In genomic region chr6:167828325-167828956, GRCh38 we compare ENCODE assay signal across 1 cellular context.
TF ChIP-seq lines count a peak whose summit lies in the region.

No MANE protein-coding gene starts in this region.

TF ChIP-seq in HEK293, 187 proteins besides CTCF, POLR2A, EP300 and RAD21 (continued from another document and continues in another):
- TF ChIP-seq, protein P1, sequence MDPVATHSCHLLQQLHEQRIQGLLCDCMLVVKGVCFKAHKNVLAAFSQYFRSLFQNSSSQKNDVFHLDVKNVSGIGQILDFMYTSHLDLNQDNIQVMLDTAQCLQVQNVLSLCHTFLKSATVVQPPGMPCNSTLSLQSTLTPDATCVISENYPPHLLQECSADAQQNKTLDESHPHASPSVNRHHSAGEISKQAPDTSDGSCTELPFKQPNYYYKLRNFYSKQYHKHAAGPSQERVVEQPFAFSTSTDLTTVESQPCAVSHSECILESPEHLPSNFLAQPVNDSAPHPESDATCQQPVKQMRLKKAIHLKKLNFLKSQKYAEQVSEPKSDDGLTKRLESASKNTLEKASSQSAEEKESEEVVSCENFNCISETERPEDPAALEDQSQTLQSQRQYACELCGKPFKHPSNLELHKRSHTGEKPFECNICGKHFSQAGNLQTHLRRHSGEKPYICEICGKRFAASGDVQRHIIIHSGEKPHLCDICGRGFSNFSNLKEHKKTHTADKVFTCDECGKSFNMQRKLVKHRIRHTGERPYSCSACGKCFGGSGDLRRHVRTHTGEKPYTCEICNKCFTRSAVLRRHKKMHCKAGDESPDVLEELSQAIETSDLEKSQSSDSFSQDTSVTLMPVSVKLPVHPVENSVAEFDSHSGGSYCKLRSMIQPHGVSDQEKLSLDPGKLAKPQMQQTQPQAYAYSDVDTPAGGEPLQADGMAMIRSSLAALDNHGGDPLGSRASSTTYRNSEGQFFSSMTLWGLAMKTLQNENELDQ (tag by site-specific recombination; IDR thresholded peaks at IDR 0.05; ENCODE audit: low read depth): no peak
- TF ChIP-seq PRDM2 (tag by site-specific recombination; IDR thresholded peaks at IDR 0.05; ENCODE audit: borderline replicate concordance) (no peak), ZNF658 (tag by site-specific recombination; IDR thresholded peaks at IDR 0.05) (no peak), ZNF600 (tag by site-specific recombination; IDR thresholded peaks at IDR 0.05) (0 out of 2 replicates have a peak, but pooled peaks have one; percentile 6), ZFP3 (tag by site-specific recombination; IDR thresholded peaks at IDR 0.05; ENCODE audit: low read depth) (no peak), SP2 (tag by site-specific recombination; IDR thresholded peaks at IDR 0.05) (no peak), ZNF624 (tag by site-specific recombination; IDR thresholded peaks at IDR 0.05) (no peak), ZNF747 (tag by site-specific recombination; IDR thresholded peaks at IDR 0.05) (no peak), ZNF16 (tag by site-specific recombination; IDR thresholded peaks at IDR 0.05; ENCODE audit: low read depth) (no peak), ZNF768 (tag by site-specific recombination; IDR thresholded peaks at IDR 0.05) (no peak), TCF7L2 (IDR thresholded peaks at IDR 0.05; ENCODE audit: borderline replicate concordance, low read depth, low read length) (no peak), ZNF121 (tag by site-specific recombination; IDR thresholded peaks at IDR 0.05) (no peak), ZNF239 (tag by site-specific recombination; IDR thresholded peaks at IDR 0.05) (no peak), ZSCAN23 (tag by site-specific recombination; IDR thresholded peaks at IDR 0.05) (no peak), KLF17 (tag by site-specific recombination; IDR thresholded peaks at IDR 0.05) (peak; percentile 81), ZNF48 (tag by site-specific recombination; IDR thresholded peaks at IDR 0.05) (no peak), IKZF3 (tag by site-specific recombination; IDR thresholded peaks at IDR 0.05) (peak; percentile 26; the same call in 1 of the 2 replicates), ZNF423 (tag by site-specific recombination; IDR thresholded peaks at IDR 0.05) (no peak), ZBTB8A (tag by site-specific recombination; IDR thresholded peaks at IDR 0.05) (no peak), ZNF654 (tag by site-specific recombination; IDR thresholded peaks at IDR 0.05; ENCODE audit: low read depth) (0 out of 2 replicates have a peak, but pooled peaks have one; percentile 3), ZNF449 (tag by site-specific recombination; IDR thresholded peaks at IDR 0.05) (no peak), ZNF26 (tag by site-specific recombination; IDR thresholded peaks at IDR 0.05) (no peak), ZNF140 (tag by site-specific recombination; IDR thresholded peaks at IDR 0.05) (no peak), ZNF521 (tag by site-specific recombination; IDR thresholded peaks at IDR 0.05) (no peak), KLF8 (tag by site-specific recombination; IDR thresholded peaks at IDR 0.05) (no peak; the same call in 1 of the 2 replicates), SCRT2 (tag by site-specific recombination; IDR thresholded peaks at IDR 0.05) (0 out of 2 replicates have a peak, but pooled peaks have one; percentile 19), SP7 (tag by site-specific recombination; IDR thresholded peaks at IDR 0.05) (peak; percentile 86), ZNF394 (tag by site-specific recombination; IDR thresholded peaks at IDR 0.05; ENCODE audit: borderline replicate concordance) (no peak), GLI4 (tag by site-specific recombination; IDR thresholded peaks at IDR 0.05) (no peak), ZNF324 (tag by site-specific recombination; IDR thresholded peaks at IDR 0.05) (no peak), ZNF837 (tag by site-specific recombination; IDR thresholded peaks at IDR 0.05) (no peak), ZNF391 (tag by site-specific recombination; IDR thresholded peaks at IDR 0.05; ENCODE audit: borderline replicate concordance, low read depth) (no peak), GFI1B (tag by site-specific recombination; IDR thresholded peaks at IDR 0.05) (peak; percentile 63), ZNF366 (tag by site-specific recombination; conservative IDR thresholded peaks at IDR 0.05) (peak; percentile 52), ZIC2 (tag by site-specific recombination; IDR thresholded peaks at IDR 0.05) (no peak), ZNF629 (tag by site-specific recombination; IDR thresholded peaks at IDR 0.05) (peak; percentile 60), ZNF138 (tag by site-specific recombination; IDR thresholded peaks at IDR 0.05; ENCODE audit: borderline replicate concordance) (no peak), ZSCAN30 (tag by site-specific recombination; IDR thresholded peaks at IDR 0.05) (no peak), SCRT1 (tag by site-specific recombination; IDR thresholded peaks at IDR 0.05; ENCODE audit: borderline replicate concordance) (no peak), ZNF560 (tag by site-specific recombination; IDR thresholded peaks at IDR 0.05; ENCODE audit: borderline replicate concordance) (no peak)
- TF ChIP-seq, protein P2, sequence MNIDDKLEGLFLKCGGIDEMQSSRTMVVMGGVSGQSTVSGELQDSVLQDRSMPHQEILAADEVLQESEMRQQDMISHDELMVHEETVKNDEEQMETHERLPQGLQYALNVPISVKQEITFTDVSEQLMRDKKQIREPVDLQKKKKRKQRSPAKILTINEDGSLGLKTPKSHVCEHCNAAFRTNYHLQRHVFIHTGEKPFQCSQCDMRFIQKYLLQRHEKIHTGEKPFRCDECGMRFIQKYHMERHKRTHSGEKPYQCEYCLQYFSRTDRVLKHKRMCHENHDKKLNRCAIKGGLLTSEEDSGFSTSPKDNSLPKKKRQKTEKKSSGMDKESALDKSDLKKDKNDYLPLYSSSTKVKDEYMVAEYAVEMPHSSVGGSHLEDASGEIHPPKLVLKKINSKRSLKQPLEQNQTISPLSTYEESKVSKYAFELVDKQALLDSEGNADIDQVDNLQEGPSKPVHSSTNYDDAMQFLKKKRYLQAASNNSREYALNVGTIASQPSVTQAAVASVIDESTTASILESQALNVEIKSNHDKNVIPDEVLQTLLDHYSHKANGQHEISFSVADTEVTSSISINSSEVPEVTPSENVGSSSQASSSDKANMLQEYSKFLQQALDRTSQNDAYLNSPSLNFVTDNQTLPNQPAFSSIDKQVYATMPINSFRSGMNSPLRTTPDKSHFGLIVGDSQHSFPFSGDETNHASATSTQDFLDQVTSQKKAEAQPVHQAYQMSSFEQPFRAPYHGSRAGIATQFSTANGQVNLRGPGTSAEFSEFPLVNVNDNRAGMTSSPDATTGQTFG (tag by site-specific recombination; IDR thresholded peaks at IDR 0.05; ENCODE audit: borderline replicate concordance): no peak
- TF ChIP-seq, protein P3, sequence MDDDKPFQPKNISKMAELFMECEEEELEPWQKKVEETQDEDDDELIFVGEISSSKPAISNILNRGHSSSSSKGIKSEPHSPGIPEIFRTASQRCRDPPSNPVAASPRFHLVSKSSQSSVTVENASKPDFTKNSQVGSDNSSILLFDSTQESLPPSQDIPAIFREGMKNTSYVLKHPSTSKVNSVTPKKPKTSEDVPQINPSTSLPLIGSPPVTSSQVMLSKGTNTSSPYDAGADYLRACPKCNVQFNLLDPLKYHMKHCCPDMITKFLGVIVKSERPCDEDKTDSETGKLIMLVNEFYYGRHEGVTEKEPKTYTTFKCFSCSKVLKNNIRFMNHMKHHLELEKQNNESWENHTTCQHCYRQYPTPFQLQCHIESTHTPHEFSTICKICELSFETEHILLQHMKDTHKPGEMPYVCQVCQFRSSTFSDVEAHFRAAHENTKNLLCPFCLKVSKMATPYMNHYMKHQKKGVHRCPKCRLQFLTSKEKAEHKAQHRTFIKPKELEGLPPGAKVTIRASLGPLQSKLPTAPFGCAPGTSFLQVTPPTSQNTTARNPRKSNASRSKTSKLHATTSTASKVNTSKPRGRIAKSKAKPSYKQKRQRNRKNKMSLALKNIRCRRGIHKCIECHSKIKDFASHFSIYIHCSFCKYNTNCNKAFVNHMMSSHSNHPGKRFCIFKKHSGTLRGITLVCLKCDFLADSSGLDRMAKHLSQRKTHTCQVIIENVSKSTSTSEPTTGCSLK (tag by site-specific recombination; IDR thresholded peaks at IDR 0.05): no peak
- TF ChIP-seq, protein P4, sequence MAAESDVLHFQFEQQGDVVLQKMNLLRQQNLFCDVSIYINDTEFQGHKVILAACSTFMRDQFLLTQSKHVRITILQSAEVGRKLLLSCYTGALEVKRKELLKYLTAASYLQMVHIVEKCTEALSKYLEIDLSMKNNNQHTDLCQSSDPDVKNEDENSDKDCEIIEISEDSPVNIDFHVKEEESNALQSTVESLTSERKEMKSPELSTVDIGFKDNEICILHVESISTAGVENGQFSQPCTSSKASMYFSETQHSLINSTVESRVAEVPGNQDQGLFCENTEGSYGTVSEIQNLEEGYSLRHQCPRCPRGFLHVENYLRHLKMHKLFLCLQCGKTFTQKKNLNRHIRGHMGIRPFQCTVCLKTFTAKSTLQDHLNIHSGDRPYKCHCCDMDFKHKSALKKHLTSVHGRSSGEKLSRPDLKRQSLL (tag by site-specific recombination; IDR thresholded peaks at IDR 0.05): no peak
